Comparison of ENCODE assay signal across 14 cellular contexts in genomic region chr7:44375236-44375699, GRCh38. TPM values are rescaled to one million over a fixed set of nuclear protein-coding genes. Genes with fewer than 3 reads are reported as not detected.
DNase-seq lines count a peak whose midpoint lies in the region; ATAC-seq and TF ChIP-seq lines count a peak whose summit lies in the region.
"Had no signal": no experiment of that assay in that cellular context is flagged by ENCODE, and none has a peak within 500 bp of the region (broad histone marks: within the 10 kb centered on the region; RNA-seq: fewer than 3 reads in every experiment).

No MANE protein-coding gene starts in this region.

- H3K79me2 ChIP-seq in SK-N-SH (ENCODE audit: insufficient read depth): no peaks in the 10 kb centered on the region

- H2AFZ ChIP-seq in SK-N-SH (ENCODE audit: low read depth): no peak overlapping the region

- no peak overlapping the region for H3K27ac ChIP-seq in SK-N-SH (ENCODE audit: low read depth in 2 of 2, low read length in 1 of 2)
- H3K27ac ChIP-seq: BLaER1, tibial artery had no signal

- H4K20me1 ChIP-seq in SK-N-SH (ENCODE audit: insufficient read depth): no peaks in the 10 kb centered on the region
- H4K20me1 ChIP-seq: BLaER1 had no signal

- H3K4me1 ChIP-seq in SK-N-SH (ENCODE audit: control insufficient read depth in 1 of 2, insufficient read depth in 2 of 2, low read depth in 1 of 2, low read length in 1 of 2): peaks cover 0 to 11% of the 10 kb centered on the region in 2 experiments; a peak in 1 of 4 replicates
- H3K4me1 ChIP-seq: BLaER1, tibial artery had no signal

- no peaks in the 10 kb centered on the region for H3K27me3 ChIP-seq in SK-N-SH (ENCODE audit: insufficient read depth)
- H3K27me3 ChIP-seq: BLaER1 had no signal

- TF ChIP-seq EP300 in SK-N-SH (IDR thresholded peaks at IDR 0.05; ENCODE audit: borderline replicate concordance in 1 of 2, low read depth in 1 of 2, low read length in 1 of 2): no peak

- peaks cover 3% of the 10 kb centered on the region for H3K4me1 Mint-ChIP-seq in activated CD4-positive, alpha-beta T cell treated with anti-CD3 and anti-CD28 coated beads for 36 hours
- peaks cover 9 to 15% of the 10 kb centered on the region in 2 donors for H3K4me1 Mint-ChIP-seq in natural killer cell treated with Interleukin-12 subunit alpha and Interleukin-12 subunit beta and Interleukin-15 and Interleukin-18, amount 100 ng/mL, for 72 hours (ENCODE audit: low read depth in 2 of 2)

- H3F3A ChIP-seq in SK-N-SH (replicated peaks; ENCODE audit: insufficient read depth): peaks cover 19% of the 10 kb centered on the region

- peaks cover 4% of the 10 kb centered on the region for H3K27me3 Mint-ChIP-seq in activated CD4-positive, alpha-beta T cell treated with anti-CD3 and anti-CD28 coated beads for 36 hours
- peaks cover 3 to 9% of the 10 kb centered on the region in 2 donors for H3K27me3 Mint-ChIP-seq in natural killer cell treated with Interleukin-12 subunit alpha and Interleukin-12 subunit beta and Interleukin-15 and Interleukin-18, amount 100 ng/mL, for 72 hours

- no peak for ATAC-seq in activated CD4-positive, alpha-beta T cell treated with anti-CD3 and anti-CD28 coated beads for 36 hours
- ATAC-seq in left cardiac atrium: peak; percentile 38 to 61
- no peak for ATAC-seq in natural killer cell treated with Interleukin-12 subunit alpha and Interleukin-12 subunit beta and Interleukin-15 and Interleukin-18, amount 100 ng/mL, for 72 hours
- ATAC-seq in HG03135 (IDR thresholded peaks at IDR 0.05; ENCODE audit: unreplicated experiment): no peak

- no peak overlapping the region for H3K27ac Mint-ChIP-seq in activated CD4-positive, alpha-beta T cell treated with anti-CD3 and anti-CD28 coated beads for 36 hours
- no peak overlapping the region for H3K27ac Mint-ChIP-seq in natural killer cell treated with Interleukin-12 subunit alpha and Interleukin-12 subunit beta and Interleukin-15 and Interleukin-18, amount 100 ng/mL, for 72 hours
- H3K27ac Mint-ChIP-seq: activated T-helper 2 cell treated with anti-CD3 and anti-CD28 coated beads, Interferon-gamma antibody, Interleukin-2, Interleukin-4, amounts not matched to agents 10 μg/mL and 5 μg/mL and 100 μg/mL, durations not matched to agents 14 hours and 24 hours and 36 hours had no signal

- POLR2A ChIA-PET in activated CD4-positive, alpha-beta T cell treated with anti-CD3 and anti-CD28 coated beads for 36 hours (lab: Charles Lee): no interaction called here
- POLR2A ChIA-PET in SK-N-SH (lab: Yijun Ruan, JAX): no interaction called here

- no peaks in the 10 kb centered on the region for H3K36me3 ChIP-seq in SK-N-SH (replicated peaks in 1 of 2; ENCODE audit: control insufficient read depth in 1 of 2, insufficient read depth in 2 of 2, low read length in 1 of 2)
- H3K36me3 ChIP-seq: BLaER1 had no signal

- DNase-seq in activated CD4-positive, alpha-beta T cell treated with anti-CD3 and anti-CD28 coated beads for 36 hours: peak; percentile 30
- DNase-seq in activated CD4-positive, alpha-beta T cell treated with anti-CD3 and anti-CD28 coated beads, Interleukin-2, amount 50 U/mL, for 48 hours: no peak
- DNase-seq in SK-N-SH (peak; percentile 55), left cardiac atrium (peak; percentile 37), superior temporal gyrus (ENCODE audit: extremely low spot score) (peak; percentile 7), KG1 (lab: John Stamatoyannopoulos, UW) (no peak)
- no peak for DNase-seq in natural killer cell treated with Interleukin-12 subunit alpha and Interleukin-12 subunit beta and Interleukin-15 and Interleukin-18, amount 100 ng/mL, for 72 hours (ENCODE audit: low spot score)
- DNase-seq: mammary epithelial cell, NCI-H1436, T-helper 2 cell, tibial artery had no signal

- no peak overlapping the region for H3K4me3 Mint-ChIP-seq in activated CD4-positive, alpha-beta T cell treated with anti-CD3 and anti-CD28 coated beads for 36 hours
- H3K4me3 Mint-ChIP-seq in natural killer cell treated with Interleukin-12 subunit alpha and Interleukin-12 subunit beta and Interleukin-15 and Interleukin-18, amount 100 ng/mL, for 72 hours: no peak overlapping the region

- no peak overlapping the region for H3K9ac ChIP-seq in SK-N-SH
- H3K9ac ChIP-seq: BLaER1 had no signal

- H3K36me3 Mint-ChIP-seq in activated CD4-positive, alpha-beta T cell treated with anti-CD3 and anti-CD28 coated beads for 36 hours (ENCODE audit: low read depth): no peaks in the 10 kb centered on the region
- no peaks in the 10 kb centered on the region for H3K36me3 Mint-ChIP-seq in natural killer cell treated with Interleukin-12 subunit alpha and Interleukin-12 subunit beta and Interleukin-15 and Interleukin-18, amount 100 ng/mL, for 72 hours

- H3K9me3 Mint-ChIP-seq in activated CD4-positive, alpha-beta T cell treated with anti-CD3 and anti-CD28 coated beads for 36 hours (ENCODE audit: low read depth): no peaks in the 10 kb centered on the region
- H3K9me3 Mint-ChIP-seq in natural killer cell treated with Interleukin-12 subunit alpha and Interleukin-12 subunit beta and Interleukin-15 and Interleukin-18, amount 100 ng/mL, for 72 hours: no peaks in the 10 kb centered on the region
- H3K9me3 Mint-ChIP-seq: activated T-helper 2 cell treated with anti-CD3 and anti-CD28 coated beads, Interferon-gamma antibody, Interleukin-2, Interleukin-4, amounts not matched to agents 10 μg/mL and 5 μg/mL and 100 μg/mL, durations not matched to agents 14 hours and 24 hours and 36 hours had no signal

- H3K4me2 ChIP-seq in SK-N-SH: no peak overlapping the region
- H3K4me2 ChIP-seq: BLaER1 had no signal

- 66% methylated on average over 8 of the region's 9 CpGs for WGBS in SK-N-SH (ENCODE audit: low lambda C conversion rate)

- TF ChIP-seq CTCF in SK-N-SH (IDR thresholded peaks at IDR 0.05): peak; percentile 40

- no peaks in the 10 kb centered on the region for H3K9me3 ChIP-seq in SK-N-SH
- H3K9me3 ChIP-seq: BLaER1, tibial artery had no signal

- intact Hi-C loops in activated CD4-positive, alpha-beta T cell treated with anti-CD3 and anti-CD28 coated beads for 36 hours (cut with DNase I, micrococcal nuclease): no loop called here
- intact Hi-C loops in left cardiac atrium (cut with DNase I): loop anchor here in 1 of 2 donors (10.0 kb wide), 1 partner anchor 190 kb away; no protein-coding TSS in a partner anchor

- H3K4me3 ChIP-seq in SK-N-SH (ENCODE audit: low read depth in 2 of 2, low read length in 1 of 2): no peak overlapping the region
- H3K4me3 ChIP-seq: BLaER1, tibial artery had no signal

- TF ChIP-seq RAD21 in SK-N-SH (IDR thresholded peaks at IDR 0.05; ENCODE audit: low read length): peak; percentile 41

- H3K9me2 ChIP-seq in SK-N-SH: no peaks in the 10 kb centered on the region

- CTCF ChIA-PET in activated CD4-positive, alpha-beta T cell treated with anti-CD3 and anti-CD28 coated beads for 36 hours (lab: Charles Lee): no interaction called here
- CTCF ChIA-PET in SK-N-SH (lab: Yijun Ruan, JAX): interaction anchor here (1.0 to 1.3 kb wide), 2 partner anchors 12 to 160 kb away, joined by 3 read pairs; no protein-coding TSS in a partner anchor

TF ChIP-seq in SK-N-SH, 30 proteins besides CTCF, POLR2A, EP300 and RAD21:
- TF ChIP-seq SIN3A (IDR thresholded peaks at IDR 0.05; ENCODE audit: borderline replicate concordance, low read depth, low read length): no peak
- TF ChIP-seq SMC3 (IDR thresholded peaks at IDR 0.05; ENCODE audit: low read depth, low read length): 0 out of 2 replicates have a peak, but pooled peaks have one; percentile 2

RNA-seq across cellular contexts. Expression of gene CAMK2B, which starts 49.9 kb away (rescaled TPM):
- 1 to 10 TPM; 1.1 to 1.8 TPM for total RNA-seq in activated CD4-positive, alpha-beta T cell treated with anti-CD3 and anti-CD28 coated beads for 36 hours
- polyA plus RNA-seq in SK-N-SH (2012; rRNA removed): 0.10 and 0.20 TPM in 2 replicates
- polyA plus RNA-seq in SK-N-SH (2012; cell fraction: cytosol; rRNA removed): 0.13 and 0.17 TPM in 2 replicates
- polyA plus RNA-seq in SK-N-SH (2012; cell fraction: nucleus; rRNA removed): 0.15 and 0.19 TPM in 2 replicates
- 10 to 100 TPM; 75.8 to 98.7 TPM for total RNA-seq in left cardiac atrium
- total RNA-seq in natural killer cell treated with Interleukin-12 subunit alpha and Interleukin-12 subunit beta and Interleukin-15 and Interleukin-18, amount 100 ng/mL, for 72 hours: under 1 TPM in 1 of 2 donors, not detected in 1; 0.10 TPM

Comparison
In these comparisons a context has a peak if more than half of its experiments do, and no peak if none do; other contexts are left out.
1. DNase-seq: peak in activated CD4-positive, alpha-beta T cell treated with anti-CD3 and anti-CD28 coated beads for 36 hours (single experiment), SK-N-SH (single experiment), left cardiac atrium (single experiment) and superior temporal gyrus (single experiment); none in activated CD4-positive, alpha-beta T cell treated with anti-CD3 and anti-CD28 coated beads, Interleukin-2, amount 50 U/mL, for 48 hours (0 of 2), KG1 (single experiment) and natural killer cell treated with Interleukin-12 subunit alpha and Interleukin-12 subunit beta and Interleukin-15 and Interleukin-18, amount 100 ng/mL, for 72 hours (single experiment).
2. ATAC-seq: peak in left cardiac atrium (2 of 2); none in activated CD4-positive, alpha-beta T cell treated with anti-CD3 and anti-CD28 coated beads for 36 hours (single experiment), natural killer cell treated with Interleukin-12 subunit alpha and Interleukin-12 subunit beta and Interleukin-15 and Interleukin-18, amount 100 ng/mL, for 72 hours (0 of 2) and HG03135 (single experiment).
3. RNA of gene CAMK2B, which starts 49.9 kb away (total RNA-seq): 75.8 to 98.7 TPM in left cardiac atrium; 1.1 to 1.8 TPM in activated CD4-positive, alpha-beta T cell treated with anti-CD3 and anti-CD28 coated beads for 36 hours and 0.10 TPM in natural killer cell treated with Interleukin-12 subunit alpha and Interleukin-12 subunit beta and Interleukin-15 and Interleukin-18, amount 100 ng/mL, for 72 hours; every median in the first group is over 10 times any median in the second.